ENCODE assay signal across 8 cellular contexts in genomic region chr20:46307139-46307998, GRCh38. TPM values are rescaled to one million over a fixed set of nuclear protein-coding genes. Genes with fewer than 3 reads are reported as not detected.
DNase-seq lines count a peak whose midpoint lies in the region; ATAC-seq and TF ChIP-seq lines count a peak whose summit lies in the region.

No MANE protein-coding gene starts in this region.

- peaks cover 0 to 25% (median 12%) of the 10 kb centered on the region in 4 donors for H3K4me1 ChIP-seq in Peyer's patch
- H3K4me1 ChIP-seq in foreskin keratinocyte = no peaks in the 10 kb centered on the region
- H3K4me1 ChIP-seq in thyroid gland = peaks cover 10 to 27% of the 10 kb centered on the region in 2 donors

- H3K9me3 ChIP-seq in Peyer's patch (no peaks in the 10 kb centered on the region), thyroid gland (no peaks in the 10 kb centered on the region)

- no peak for TF ChIP-seq POLR2A in Peyer's patch (IDR thresholded peaks at IDR 0.05)
- no peak for TF ChIP-seq POLR2A in thyroid gland (IDR thresholded peaks at IDR 0.05)

- TF ChIP-seq CTCF in Peyer's patch (IDR thresholded peaks at IDR 0.05) = peak; percentile 56 to 81 (median 73)
- TF ChIP-seq CTCF in foreskin keratinocyte (conservative IDR thresholded peaks at IDR 0.05) = peak; percentile 84
- TF ChIP-seq CTCF in omental fat pad (IDR thresholded peaks at IDR 0.05) = no peak
- TF ChIP-seq CTCF in thyroid gland (IDR thresholded peaks at IDR 0.05) = peak; percentile 60 to 76 (median 64)

- peak overlapping the region; percentile 32; the same call in 1 of the 2 replicates for H3K4me3 ChIP-seq in GM08714 (ENCODE audit: low read length)
- H3K4me3 ChIP-seq in Peyer's patch = peak overlapping the region; percentile 26 to 52 (median 50)
- peak overlapping the region in 1 of 3 donors; percentile 43 for H3K4me3 ChIP-seq in thyroid gland (replicated peaks in 1 of 3)

- DNase-seq in HT-29 (ENCODE audit: low spot score) (peak; percentile 66), Peyer's patch (peak; percentile 54 to 71 (median 66)), foreskin keratinocyte (peak in 1 of 2 donors; percentile 19), omental fat pad (ENCODE audit: low spot score) (no peak), thyroid gland (peak; percentile 53 to 58)

- peaks cover 0 to 28% of the 10 kb centered on the region in 2 donors for H3K27me3 ChIP-seq in Peyer's patch
- H3K27me3 ChIP-seq in foreskin keratinocyte = peaks cover 95% of the 10 kb centered on the region
- H3K27me3 ChIP-seq in thyroid gland = peaks cover 10% of the 10 kb centered on the region

- intact Hi-C loops in thyroid gland (cut with DNase I) = loop anchor here (5.0 kb wide), 1 partner anchor 40 kb away; no protein-coding TSS in a partner anchor

- H3K27ac ChIP-seq in Peyer's patch = no peak overlapping the region
- no peak overlapping the region for H3K27ac ChIP-seq in foreskin keratinocyte
- no peak overlapping the region for H3K27ac ChIP-seq in thyroid gland

- peaks cover 64% of the 10 kb centered on the region for H3K27me3 Mint-ChIP-seq in activated T-helper 17 cell treated with anti-CD3 and anti-CD28 coated beads, Interleukin-2, amount 50 U/mL, for 72 hours

- 1 to 7% methylated on average over 3 to 31 of the region's 90 CpGs for WGBS in thyroid gland, 2 donors

- H3K36me3 ChIP-seq in Peyer's patch = no peaks in the 10 kb centered on the region
- no peaks in the 10 kb centered on the region for H3K36me3 ChIP-seq in thyroid gland

- no peaks in the 10 kb centered on the region for H3K9me3 Mint-ChIP-seq in activated T-helper 17 cell treated with anti-CD3 and anti-CD28 coated beads, Interleukin-2, amount 50 U/mL, for 72 hours

- peaks cover 10% of the 10 kb centered on the region for H3K4me1 Mint-ChIP-seq in activated T-helper 17 cell treated with anti-CD3 and anti-CD28 coated beads, Interleukin-2, amount 50 U/mL, for 72 hours

- peak overlapping the region; percentile 36 for H3K4me3 Mint-ChIP-seq in activated T-helper 17 cell treated with anti-CD3 and anti-CD28 coated beads, Interleukin-2, amount 50 U/mL, for 72 hours

- no peaks in the 10 kb centered on the region for H3K36me3 Mint-ChIP-seq in activated T-helper 17 cell treated with anti-CD3 and anti-CD28 coated beads, Interleukin-2, amount 50 U/mL, for 72 hours (ENCODE audit: low read depth)

- ATAC-seq in activated T-helper 17 cell treated with anti-CD3 and anti-CD28 coated beads, Interleukin-2, amount 50 U/mL, for 72 hours (replicated peaks) = peak; percentile 87
- ATAC-seq in foreskin keratinocyte (peak; percentile 72), omental fat pad (ENCODE audit: low FRiP score) (peak; percentile 68), GM18517 (IDR thresholded peaks at IDR 0.05; ENCODE audit: unreplicated experiment) (no peak)

- no peak overlapping the region for H3K27ac Mint-ChIP-seq in activated T-helper 17 cell treated with anti-CD3 and anti-CD28 coated beads, Interleukin-2, amount 50 U/mL, for 72 hours

RNA-seq across cellular contexts. Expression of gene CDH22, which starts 0.9 kb away (rescaled TPM):
- total RNA-seq in HT-29 (2014; rRNA removed; shearing (Covaris generic)) = not detected in 2 replicates
- total RNA-seq in Peyer's patch = not detected
- total RNA-seq in activated T-helper 17 cell treated with anti-CD3 and anti-CD28 coated beads, Interleukin-2, amount 50 U/mL, for 72 hours = not detected
- not detected in 2 replicates for total RNA-seq in foreskin keratinocyte
- not detected in 2 replicates for polyA plus RNA-seq in foreskin keratinocyte
- under 1 TPM; 0.24 to 0.46 (median 0.31) TPM for total RNA-seq in omental fat pad
- total RNA-seq in thyroid gland = 1 to 10 TPM in 2 of 4 donors, under 1 TPM in 2; 0.38 to 3.0 (median 1.2) TPM

Comparison
In these comparisons a context has a peak if more than half of its experiments do, and no peak if none do; other contexts are left out.
1. CTCF ChIP-seq: peak in Peyer's patch (6 of 6), foreskin keratinocyte (single experiment) and thyroid gland (6 of 6); none in omental fat pad (0 of 3).